Comparison of ENCODE assay signal across 8 cellular contexts in the genomic region with DNA sequence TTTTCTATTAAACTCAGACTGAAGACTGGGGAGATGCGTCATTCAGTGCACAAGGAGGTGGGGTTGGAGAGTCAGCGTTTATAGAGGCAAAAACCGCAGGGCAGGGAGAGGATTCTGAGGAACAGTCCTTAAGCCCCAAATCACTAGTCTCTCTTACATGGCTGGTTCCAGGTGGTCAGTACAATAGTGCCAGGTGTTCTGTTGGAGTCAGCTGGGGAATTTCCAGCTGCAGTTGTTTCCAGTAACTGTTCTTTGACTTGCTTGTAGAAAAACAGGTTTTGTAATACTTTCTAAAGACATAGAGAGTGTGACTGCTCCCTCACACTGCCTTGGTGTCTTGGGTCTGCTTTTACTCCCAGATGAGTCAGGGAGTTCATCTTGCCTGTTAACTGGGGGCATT.
DNase-seq lines count a peak whose midpoint lies in the region; ATAC-seq, FAIRE-seq and TF ChIP-seq lines count a peak whose summit lies in the region.

No MANE protein-coding gene starts in this region.

- H3K27me3 ChIP-seq in pancreas, result no peaks in the 10 kb centered on the region

- no peak for TF ChIP-seq CTCF in astrocyte of the spinal cord (IDR thresholded peaks at IDR 0.05; ENCODE audit: low read depth, low read length)
- TF ChIP-seq CTCF in pancreas (IDR thresholded peaks at IDR 0.05), result no peak
- no peak for TF ChIP-seq CTCF in D721Med (IDR thresholded peaks at IDR 0.05; ENCODE audit: insufficient read depth, missing control alignments)

- no peaks in the 10 kb centered on the region for H3K36me3 ChIP-seq in pancreas

- in situ Hi-C loops in astrocyte of the spinal cord (cut with HindIII; ENCODE audit: low sequenced_read_pairs), result no loop called here

- H3K4me3 ChIP-seq in astrocyte of the spinal cord (ENCODE audit: low read depth, low read length) (no peak overlapping the region), pancreas (no peak overlapping the region)

- WGBS in pancreas, 2 donors, result 69 to 74% methylated on average over 3 of the region's 3 CpGs

- H3K27ac ChIP-seq in pancreas, result peak overlapping the region in 2 of 4 donors; percentile 15 to 28

- no peaks in the 10 kb centered on the region for H3K9me3 ChIP-seq in pancreas

- peaks cover 0 to 6% (median 0%) of the 10 kb centered on the region in 3 donors for H3K4me1 ChIP-seq in pancreas

- intact Hi-C loops in pancreas (cut with DNase I), result no loop called here

- peak; percentile 79 for DNase-seq in LHCN-M2 (ENCODE audit: low read depth)
- peak; percentile 72 for DNase-seq in astrocyte of the spinal cord (ENCODE audit: low read depth, low spot score)
- DNase-seq in pancreas, result peak in 2 of 6 donors; percentile 12 to 43
- no peak for DNase-seq in D721Med (ENCODE audit: insufficient read length, low spot score)
- no peak for DNase-seq in activated naive CD4-positive, alpha-beta T cell treated with Interleukin-2 at 50 U/mL for 16 hours
- no peak for DNase-seq in COLO829 (ENCODE audit: low spot score)
- no peak for DNase-seq in epidermal melanocyte (ENCODE audit: insufficient read length, low spot score)

- ATAC-seq in GM21360 (IDR thresholded peaks at IDR 0.05; ENCODE audit: unreplicated experiment) (peak; percentile 63), pancreas (peak in 3 of 4 donors; percentile 60 to 96 (median 94))

- FAIRE-seq in pancreas (lab: Jason Lieb, UNC), result no peak
- FAIRE-seq in D721Med (lab: Jason Lieb, UNC), result no peak

Comparison
In these comparisons a context has a peak if more than half of its experiments do, and no peak if none do; other contexts are left out.
1. DNase-seq: peak in LHCN-M2 (single experiment) and astrocyte of the spinal cord (single experiment); none in D721Med (single experiment), activated naive CD4-positive, alpha-beta T cell treated with Interleukin-2 at 50 U/mL for 16 hours (single experiment), COLO829 (single experiment) and epidermal melanocyte (single experiment).